Comparison of ENCODE assay signal across 14 cellular contexts in the genomic region with DNA sequence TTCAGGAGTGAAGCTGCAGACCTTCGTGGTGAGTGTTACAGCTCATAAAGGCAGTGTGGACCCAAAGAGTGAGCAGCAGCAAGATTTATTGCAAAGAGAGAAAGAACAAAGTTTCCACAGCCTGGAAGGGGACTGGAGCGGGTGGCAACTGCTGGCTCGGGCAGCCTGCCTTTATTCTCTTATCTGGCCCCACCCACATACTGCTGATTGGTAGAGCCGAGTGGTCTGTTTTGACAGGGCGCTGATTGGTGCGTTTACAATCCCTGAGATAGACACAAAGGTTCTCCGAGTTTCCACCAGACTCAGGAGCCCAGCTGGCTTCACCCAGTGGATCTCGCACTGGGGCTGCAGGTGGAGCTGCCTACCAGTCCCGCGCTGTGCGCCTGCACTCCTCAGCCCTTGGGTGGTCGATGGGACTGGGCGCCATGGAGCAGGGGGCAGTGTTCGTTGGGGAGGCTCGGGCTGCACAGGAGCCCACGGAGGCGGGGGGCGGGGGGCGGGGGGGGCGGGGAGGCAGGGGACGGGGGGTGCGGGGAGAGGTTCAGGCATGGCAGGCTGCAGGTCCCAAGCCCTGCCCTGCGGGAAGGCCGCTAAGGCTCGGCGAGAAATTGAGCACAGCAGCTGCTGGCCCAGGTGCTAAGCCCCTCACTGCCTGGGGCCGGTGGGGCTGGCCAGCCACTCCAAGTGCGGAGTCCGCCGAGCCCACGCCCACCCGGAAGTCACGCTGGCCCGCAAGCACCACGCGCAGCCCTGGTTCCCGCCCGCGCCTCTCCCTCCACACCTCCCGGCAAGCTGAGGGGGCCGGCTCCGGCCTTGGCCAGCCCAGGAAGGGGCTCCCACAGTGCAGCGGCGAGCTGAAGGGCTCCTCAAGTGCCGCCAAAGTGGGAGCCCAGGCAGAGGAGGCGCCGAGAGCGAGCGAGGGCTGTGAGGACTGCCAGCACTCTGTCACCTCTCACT. TPM values are rescaled to one million over a fixed set of nuclear protein-coding genes. Genes with fewer than 3 reads are reported as not detected.
"Had no signal": no experiment of that assay in that cellular context is flagged by ENCODE, and none has a peak within 500 bp of the region (broad histone marks: within the 10 kb centered on the region; RNA-seq: fewer than 3 reads in every experiment).

No MANE protein-coding gene starts in this region.

RNA-seq across cellular contexts. Expression of gene EN2, which starts 59.9 kb away (rescaled TPM):
- total RNA-seq: naive thymus-derived CD4-positive, alpha-beta T cell; naive thymus-derived CD8-positive, alpha-beta T cell; natural killer cell; occipital lobe; pancreas; progenitor cell of endocrine pancreas; pulmonary artery endothelial cell; right atrium auricular region; right lobe of liver; sciatic nerve; smooth muscle cell had no signal
- polyA plus RNA-seq: naive thymus-derived CD4-positive, alpha-beta T cell; naive thymus-derived CD8-positive, alpha-beta T cell; neural cell; pancreas; sigmoid colon; small intestine; smooth muscle cell had no signal
